Comparison of ENCODE assay signal across 8 cellular contexts in the genomic region with DNA sequence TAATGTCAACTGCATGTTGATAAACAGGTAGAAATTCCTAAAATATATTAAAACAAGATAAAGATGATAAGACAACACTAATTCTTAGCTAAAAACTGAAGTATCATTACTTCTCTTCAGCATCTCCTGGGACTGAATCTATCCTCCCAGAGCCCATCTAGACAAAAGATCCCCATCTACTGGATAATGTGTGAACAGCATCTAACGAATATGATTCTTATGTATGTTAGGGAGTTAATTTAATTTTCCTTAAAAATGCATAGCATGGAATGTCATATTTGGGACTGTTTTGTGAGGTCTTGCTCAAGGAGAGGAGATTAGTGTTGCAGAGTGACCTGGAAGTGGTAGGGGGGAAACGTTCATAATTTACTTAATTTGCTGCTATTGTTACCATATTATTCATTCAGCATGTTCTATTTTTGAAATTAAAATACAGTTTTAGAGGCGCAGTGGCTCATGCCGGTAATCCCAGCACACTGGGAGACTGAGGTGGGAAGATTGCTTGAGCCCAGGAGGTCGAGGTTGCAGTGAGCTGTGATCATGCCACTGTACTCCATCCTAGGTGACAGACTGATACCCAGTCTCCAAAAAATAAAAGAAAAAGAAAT.
DNase-seq lines count a peak whose midpoint lies in the region; ATAC-seq and TF ChIP-seq lines count a peak whose summit lies in the region.

No MANE protein-coding gene starts in this region.

- H3K27me3 Mint-ChIP-seq in neural crest cell (ENCODE audit: low read depth): no peaks in the 10 kb centered on the region

- peaks cover 0 to 4% (median 0%) of the 10 kb centered on the region in 45 donors for H3K27me3 ChIP-seq in dorsolateral prefrontal cortex

- peak; percentile 42; the same call in 2 of the 3 replicates for TF ChIP-seq CTCF in GM12872 (IDR thresholded peaks at IDR 0.05; ENCODE audit: insufficient read depth, low read depth, low read length)
- peak in 54 of 56 donors; percentile 34 to 74 (median 62) for TF ChIP-seq CTCF in dorsolateral prefrontal cortex (IDR thresholded peaks at IDR 0.05 in 54 of 56, conservative IDR thresholded peaks at IDR 0.05 in 2 of 56; ENCODE audit: low read depth in 1 of 56, partially characterized antibody in 56 of 56)
- TF ChIP-seq CTCF in neural crest cell (conservative IDR thresholded peaks at IDR 0.05): peak; percentile 82

- intact Hi-C loops in dorsolateral prefrontal cortex (cut with DNase I): loop anchor here in 1 of 2 donors (10.0 kb wide), 1 partner anchor 940 kb away; no protein-coding TSS in a partner anchor

- H3K36me3 Mint-ChIP-seq in neural crest cell (ENCODE audit: low read depth): peaks cover 8% of the 10 kb centered on the region
- H3K36me3 Mint-ChIP-seq in activated naive CD4-positive, alpha-beta T cell treated with anti-CD3 and anti-CD28 coated beads, Interleukin-2, amount 50 U/mL, for 72 hours: peaks cover 0 to 8% of the 10 kb centered on the region in 2 donors

- peaks cover 4% of the 10 kb centered on the region for H3K4me1 Mint-ChIP-seq in neural crest cell

- H3K27ac Mint-ChIP-seq in neural crest cell (ENCODE audit: unreplicated experiment): no peak overlapping the region
- H3K27ac Mint-ChIP-seq in activated naive CD4-positive, alpha-beta T cell treated with anti-CD3 and anti-CD28 coated beads, Interleukin-2, amount 50 U/mL, for 72 hours: no peak overlapping the region

- DNase-seq in NCI-H460 (ENCODE audit: extremely low read depth, low read depth): peak; percentile 40
- no peak for DNase-seq in dorsolateral prefrontal cortex
- no peak for DNase-seq in neural crest cell (ENCODE audit: low read depth, low spot score)
- DNase-seq in activated naive CD4-positive, alpha-beta T cell treated with anti-CD3 and anti-CD28 coated beads, Interleukin-2, amount 50 U/mL, for 72 hours (ENCODE audit: low spot score in 2 of 2): no peak
- no peak for DNase-seq in nucleus accumbens (lab: John Stamatoyannopoulos, UW)

- H3K4me3 Mint-ChIP-seq in neural crest cell: no peak overlapping the region

- peak; percentile 74 for ATAC-seq in HG02678 (IDR thresholded peaks at IDR 0.05; ENCODE audit: unreplicated experiment)
- no peak for ATAC-seq in activated naive CD4-positive, alpha-beta T cell treated with anti-CD3 and anti-CD28 coated beads, Interleukin-2, amount 50 U/mL, for 72 hours
- ATAC-seq in HG02759 (IDR thresholded peaks at IDR 0.05; ENCODE audit: unreplicated experiment): no peak

- H3K27ac ChIP-seq in dorsolateral prefrontal cortex: no peak overlapping the region

- peaks cover 15% of the 10 kb centered on the region for H3K9me3 Mint-ChIP-seq in neural crest cell
- H3K9me3 Mint-ChIP-seq in activated naive CD4-positive, alpha-beta T cell treated with anti-CD3 and anti-CD28 coated beads, Interleukin-2, amount 50 U/mL, for 72 hours: peaks cover 8 to 14% of the 10 kb centered on the region in 2 donors

- H3K4me3 ChIP-seq in dorsolateral prefrontal cortex: no peak overlapping the region
